In the genomic region with DNA sequence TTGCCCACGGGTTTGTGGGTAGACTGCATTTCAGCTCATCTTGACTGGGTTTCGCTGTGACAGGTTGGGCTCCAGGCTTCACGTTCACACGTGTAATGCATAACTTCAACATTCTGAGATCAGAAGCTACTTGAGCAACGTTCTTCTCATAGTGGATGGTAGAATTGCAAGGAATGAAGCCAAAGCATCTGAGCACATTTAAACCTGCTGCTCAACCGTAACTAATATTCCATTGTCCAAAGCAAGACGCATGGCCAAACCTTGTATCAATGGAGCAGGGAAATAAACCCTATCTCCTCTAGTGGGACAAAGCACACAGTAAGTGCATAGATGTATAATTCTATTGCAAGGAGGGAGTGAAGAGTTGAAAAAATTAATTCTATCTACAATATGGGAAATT, we compare ENCODE assay signal across 25 cellular contexts.
"Had no signal": no experiment of that assay in that cellular context is flagged by ENCODE, and none has a peak within 500 bp of the region (broad histone marks: within the 10 kb centered on the region; RNA-seq: fewer than 3 reads in every experiment).

No MANE protein-coding gene starts in this region.

- H3K4me1 Mint-ChIP-seq: stimulated activated effector memory CD8-positive, alpha-beta T cell treated with anti-CD3 and anti-CD28 coated beads, Interleukin-12 subunit alpha, Interleukin-12 subunit beta, amount 100 ng/mL, for 72 hours; stimulated activated memory B cell treated with anti-CD40 and anti-IgM and Interleukin-4, amounts not matched to agents 10 μg/mL and 1 μg/mL and 100 μg/mL, for 72 hours; stimulated activated naive B cell treated with anti-CD40 and anti-IgM and Interleukin-4, amounts not matched to agents 10 μg/mL and 1 μg/mL and 100 μg/mL, for 72 hours; stimulated activated naive CD8-positive, alpha-beta T cell treated with anti-CD3 and anti-CD28 coated beads, Interleukin-15, amount 100 ng/mL, for 72 hours had no signal

- H3K36me3 Mint-ChIP-seq: stimulated activated effector memory CD8-positive, alpha-beta T cell treated with anti-CD3 and anti-CD28 coated beads, Interleukin-12 subunit alpha, Interleukin-12 subunit beta, amount 100 ng/mL, for 72 hours; stimulated activated memory B cell treated with anti-CD40 and anti-IgM and Interleukin-4, amounts not matched to agents 10 μg/mL and 1 μg/mL and 100 μg/mL, for 72 hours; stimulated activated naive B cell treated with anti-CD40 and anti-IgM and Interleukin-4, amounts not matched to agents 10 μg/mL and 1 μg/mL and 100 μg/mL, for 72 hours had no signal

- DNase-seq: stimulated activated CD4-positive, alpha-beta T cell treated with anti-CD3 and anti-CD28 coated beads, Interleukin-2, amount 100 ng/mL, for 48 hours; stimulated activated CD4-positive, alpha-beta T cell treated with anti-CD3 and anti-CD28 coated beads, Interleukin-4, amount 100 ng/mL, for 1 hour; stimulated activated CD4-positive, alpha-beta T cell treated with anti-CD3 and anti-CD28 coated beads, Interleukin-4, amount 100 ng/mL, for 24 hours; stimulated activated CD4-positive, alpha-beta T cell treated with anti-CD3 and anti-CD28 coated beads, Interleukin-4, amount 100 ng/mL, for 4 hours; stimulated activated CD8-positive, alpha-beta memory T cell treated with anti-CD3 and anti-CD28 coated beads, Interleukin-4, amount 100 ng/mL, for 48 hours; stimulated activated naive B cell treated with anti-CD40 and anti-IgM and Interleukin-4, amounts not matched to agents 10 μg/mL and 1 μg/mL and 100 μg/mL, for 72 hours; stimulated activated naive CD4-positive, alpha-beta T cell; stimulated activated naive CD4-positive, alpha-beta T cell treated with Interleukin-2 at 50 U/mL for 16 hours; stimulated activated naive CD8-positive, alpha-beta T cell treated with anti-CD3 and anti-CD28 coated beads, Interleukin-15, amount 100 ng/mL, for 72 hours; stimulated activated naive CD8-positive, alpha-beta T cell treated with anti-CD3 and anti-CD28 coated beads, Interleukin-15, Interleukin-2, amounts not matched to agents 100 U/mL and 50 U/mL, for 24 hours; stomach; substantia nigra; testis; thyroid gland; tibial artery; transverse colon; trophoblast cell; upper lobe of left lung; upper lobe of right lung; uterus had no signal

- H3K27me3 Mint-ChIP-seq: stimulated activated memory B cell treated with anti-CD40 and anti-IgM and Interleukin-4, amounts not matched to agents 10 μg/mL and 1 μg/mL and 100 μg/mL, for 72 hours; stimulated activated naive B cell treated with anti-CD40 and anti-IgM and Interleukin-4, amounts not matched to agents 10 μg/mL and 1 μg/mL and 100 μg/mL, for 72 hours; stimulated activated naive CD8-positive, alpha-beta T cell treated with anti-CD3 and anti-CD28 coated beads, Interleukin-15, amount 100 ng/mL, for 72 hours; stimulated activated naive CD8-positive, alpha-beta T cell treated with anti-CD3 and anti-CD28 coated beads, Interleukin-15, Interleukin-2, amounts not matched to agents 100 ng/mL and 50 ng/mL, for 24 hours; type B pancreatic cell had no signal

- H3K27ac Mint-ChIP-seq: stimulated activated effector memory CD8-positive, alpha-beta T cell treated with anti-CD3 and anti-CD28 coated beads, Interleukin-12 subunit alpha, Interleukin-12 subunit beta, amount 100 ng/mL, for 72 hours; stimulated activated memory B cell treated with anti-CD40 and anti-IgM and Interleukin-4, amounts not matched to agents 10 μg/mL and 1 μg/mL and 100 μg/mL, for 72 hours; stimulated activated naive B cell treated with anti-CD40 and anti-IgM and Interleukin-4, amounts not matched to agents 10 μg/mL and 1 μg/mL and 100 μg/mL, for 72 hours; stimulated activated naive CD8-positive, alpha-beta T cell treated with anti-CD3 and anti-CD28 coated beads, Interleukin-15, amount 100 ng/mL, for 72 hours; stimulated activated naive CD8-positive, alpha-beta T cell treated with anti-CD3 and anti-CD28 coated beads, Interleukin-15, Interleukin-2, amounts not matched to agents 100 ng/mL and 50 ng/mL, for 24 hours; type B pancreatic cell had no signal

- FAIRE-seq: urothelium cell line had no signal

- H3K4me3 Mint-ChIP-seq: stimulated activated effector memory CD8-positive, alpha-beta T cell treated with anti-CD3 and anti-CD28 coated beads, Interleukin-12 subunit alpha, Interleukin-12 subunit beta, amount 100 ng/mL, for 72 hours; stimulated activated memory B cell treated with anti-CD40 and anti-IgM and Interleukin-4, amounts not matched to agents 10 μg/mL and 1 μg/mL and 100 μg/mL, for 72 hours; stimulated activated naive B cell treated with anti-CD40 and anti-IgM and Interleukin-4, amounts not matched to agents 10 μg/mL and 1 μg/mL and 100 μg/mL, for 72 hours; stimulated activated naive CD8-positive, alpha-beta T cell treated with anti-CD3 and anti-CD28 coated beads, Interleukin-15, amount 100 ng/mL, for 72 hours; stimulated activated naive CD8-positive, alpha-beta T cell treated with anti-CD3 and anti-CD28 coated beads, Interleukin-15, Interleukin-2, amounts not matched to agents 100 ng/mL and 50 ng/mL, for 24 hours; type B pancreatic cell had no signal
